Comparison of ENCODE assay signal across 16 cellular contexts in the genomic region with DNA sequence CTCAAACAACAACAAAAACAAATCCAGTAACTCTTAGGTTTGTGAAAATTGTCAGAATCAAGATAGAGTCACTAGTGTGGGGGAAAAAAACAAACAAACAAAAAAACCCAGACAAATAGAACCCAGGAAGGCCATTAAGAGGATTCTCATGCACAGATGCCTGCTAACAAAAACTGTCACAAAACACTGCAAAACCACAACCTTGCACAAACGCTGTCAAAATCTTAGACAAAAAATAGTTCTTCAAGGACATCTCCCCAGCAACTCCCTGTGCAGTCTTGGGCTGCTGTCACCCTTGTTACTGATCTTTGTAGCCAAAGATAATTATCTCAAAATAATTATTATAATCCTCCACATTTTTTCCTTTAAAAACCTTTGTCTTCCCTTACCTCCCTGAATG. TPM values are rescaled to one million over a fixed set of nuclear protein-coding genes. Genes with fewer than 3 reads are reported as not detected.
DNase-seq lines count a peak whose midpoint lies in the region; ATAC-seq and TF ChIP-seq lines count a peak whose summit lies in the region.
"Had no signal": no experiment of that assay in that cellular context is flagged by ENCODE, and none has a peak within 500 bp of the region (broad histone marks: within the 10 kb centered on the region; RNA-seq: fewer than 3 reads in every experiment).

No MANE protein-coding gene starts in this region.

- DNase-seq in DND-41 (no peak), Kasumi-1 (lab: John Stamatoyannopoulos, UW) (peak; percentile 29 to 41), ascending aorta (ENCODE audit: low spot score in 2 of 2) (no peak), psoas muscle (no peak), NCI-H748 (lab: John Stamatoyannopoulos, UW; ENCODE audit: unreplicated experiment) (no peak), dermis blood vessel endothelial cell (no peak)
- DNase-seq: GDM1; natural killer cell; NCI-H1436 treated with DMSO at 0.1 percent for 48 hours; stimulated activated CD4-positive, alpha-beta T cell treated with anti-CD3 and anti-CD28 coated beads, Interleukin-4, amount 100 ng/mL, for 24 hours; T-helper 17 cell had no signal

- peaks cover 40% of the 10 kb centered on the region for H3K79me2 ChIP-seq in DND-41 (ENCODE audit: insufficient read depth, low read length)

- peak overlapping the region; percentile 68 for H3K27ac ChIP-seq in DND-41 (ENCODE audit: low read length)
- peak overlapping the region; percentile 97 to 99 for H3K27ac ChIP-seq in ascending aorta
- peak overlapping the region; percentile 92 for H3K27ac ChIP-seq in psoas muscle
- H3K27ac ChIP-seq: prostate gland had no signal

- WGBS in psoas muscle, 3 donors: 67 to 100% (median 88%) methylated on average over 1 of the region's 1 CpG

- H3K9me3 ChIP-seq in DND-41 (ENCODE audit: insufficient read depth, low read length, severe bottlenecking) (no peaks in the 10 kb centered on the region), ascending aorta (no peaks in the 10 kb centered on the region), psoas muscle (no peaks in the 10 kb centered on the region)
- H3K9me3 ChIP-seq: HAP-1, prostate gland had no signal

- H3K27me3 ChIP-seq in DND-41 (ENCODE audit: insufficient read depth, low read length, poor library complexity) (no peaks in the 10 kb centered on the region), ascending aorta (no peaks in the 10 kb centered on the region), psoas muscle (ENCODE audit: insufficient read depth in 3 of 3, low read length in 2 of 3) (no peaks in the 10 kb centered on the region)

- H4K20me1 ChIP-seq in DND-41 (ENCODE audit: insufficient read depth, low read length): no peaks in the 10 kb centered on the region

- peak overlapping the region; percentile 47 for H3K9ac ChIP-seq in DND-41 (ENCODE audit: low read depth, low read length)

- H2AFZ ChIP-seq in DND-41 (ENCODE audit: low read depth, low read length): peak overlapping the region; percentile 57

- H3K36me3 ChIP-seq in DND-41 (ENCODE audit: insufficient read depth, low read length) (peaks cover under 1% of the 10 kb centered on the region; the same call in 1 of the 2 replicates), ascending aorta (no peaks in the 10 kb centered on the region), psoas muscle (ENCODE audit: insufficient read depth in 1 of 2, low read depth in 1 of 2) (no peaks in the 10 kb centered on the region)
- H3K36me3 ChIP-seq: HAP-1, prostate gland had no signal

- no peak for TF ChIP-seq CTCF in DND-41 (IDR thresholded peaks at IDR 0.05; ENCODE audit: borderline replicate concordance, extremely low read depth, low read length, poor library complexity, severe bottlenecking)
- no peak for TF ChIP-seq CTCF in ascending aorta (IDR thresholded peaks at IDR 0.05)
- TF ChIP-seq CTCF in psoas muscle (IDR thresholded peaks at IDR 0.05): no peak

- ATAC-seq in DND-41 (ENCODE audit: insufficient read depth, low read depth) (no peak), psoas muscle (no peak), HG02870 (IDR thresholded peaks at IDR 0.05; ENCODE audit: unreplicated experiment) (no peak)
- ATAC-seq: natural killer cell, T-helper 17 cell had no signal

- H3K4me3 ChIP-seq in DND-41 (ENCODE audit: low read depth in 1 of 2, low read length in 2 of 2) (peak overlapping the region in 1 of 2 experiments; percentile 44; a peak in 2 of 4 replicates), ascending aorta (no peak overlapping the region), psoas muscle (no peak overlapping the region)
- H3K4me3 ChIP-seq: HAP-1, lung, prostate gland, smooth muscle cell had no signal

- peaks cover 36% of the 10 kb centered on the region for H3K4me1 ChIP-seq in DND-41 (ENCODE audit: insufficient read depth, low read length)
- peaks cover 11 to 35% of the 10 kb centered on the region in 2 donors for H3K4me1 ChIP-seq in ascending aorta
- H3K4me1 ChIP-seq in psoas muscle: peaks cover 44% of the 10 kb centered on the region
- H3K4me1 ChIP-seq: prostate gland had no signal

- H3K4me2 ChIP-seq in DND-41 (ENCODE audit: insufficient read depth, low read length): peak overlapping the region; percentile 57
- H3K4me2 ChIP-seq: smooth muscle cell had no signal

- intact Hi-C loops in ascending aorta (cut with DNase I): no loop called here
- intact Hi-C loops in psoas muscle (cut with DNase I): loop anchor here in 1 of 2 donors (1.0 kb wide), 1 partner anchor 33 kb away; no protein-coding TSS in a partner anchor

RNA-seq across cellular contexts. Expression of a gene that starts 4.6 kb away (rescaled TPM):
- total RNA-seq in ascending aorta (7.8 TPM), psoas muscle (10 to 100 TPM; 25.5 to 47.8 (median 29.4) TPM), dermis blood vessel endothelial cell (13.6 and 18.7 TPM in 2 replicates)
- polyA plus RNA-seq in psoas muscle: 10 to 100 TPM; 20.0 to 39.6 (median 20.8) TPM

RNA-seq across cellular contexts. Expression of a gene that starts 53.7 kb away (rescaled TPM):
- 311 TPM for total RNA-seq in ascending aorta
- 100 to 1,000 TPM; 652 to 809 (median 709) TPM for total RNA-seq in psoas muscle
- polyA plus RNA-seq in psoas muscle: 100 to 1,000 TPM; 308 to 726 (median 645) TPM
- 646 and 1,063 TPM in 2 replicates for total RNA-seq in dermis blood vessel endothelial cell

Comparison
In these comparisons a context has a peak if more than half of its experiments do, and no peak if none do; other contexts are left out.
1. DNase-seq: peak in Kasumi-1 (2 of 2); none in DND-41 (single experiment), ascending aorta (0 of 2), psoas muscle (0 of 2), NCI-H748 (single experiment) and dermis blood vessel endothelial cell (single experiment).
2. Peak in every context shown above with its lines, with median percentiles within 50 percentile points of each other: H3K27ac ChIP-seq.